ENCODE assay signal across 26 cellular contexts in genomic region chr3:7568526-7569184, GRCh38.
A peak's percentile ranks its signal among the peaks of the same experiment; 100 is the strongest.
DNase-seq lines count a peak whose midpoint lies in the region; ATAC-seq, FAIRE-seq and TF ChIP-seq lines count a peak whose summit lies in the region.
"Had no signal": no experiment of that assay in that cellular context is flagged by ENCODE, and none has a peak within 500 bp of the region (broad histone marks: within the 10 kb centered on the region; RNA-seq: fewer than 3 reads in every experiment).

No MANE protein-coding gene starts in this region.

- no peaks in the 10 kb centered on the region for H3K9me3 ChIP-seq in kidney (ENCODE audit: control insufficient read depth in 1 of 2, low read length in 2 of 2)
- H3K9me3 ChIP-seq: BE2C had no signal

- no peak for DNase-seq in stimulated activated naive CD8-positive, alpha-beta T cell treated with anti-CD3 and anti-CD28 coated beads, Interleukin-15, amount 100 ng/mL, for 72 hours
- no peak for DNase-seq in stimulated activated naive CD8-positive, alpha-beta T cell treated with anti-CD3 and anti-CD28 coated beads, Interleukin-15, Interleukin-2, amounts not matched to agents 100 U/mL and 50 U/mL, for 24 hours
- DNase-seq in kidney = peak; percentile 57
- no peak for DNase-seq in Kasumi-1 (lab: John Stamatoyannopoulos, UW)
- DNase-seq: 8988T; ACHN; BE2C; C1 segment of cervical spinal cord; CD4-positive, alpha-beta memory T cell; CD4-positive, CD25-positive, alpha-beta regulatory T cell; CD8-positive, alpha-beta memory T cell; COR-L47; DMS 273 treated with DMSO at 0.1 percent for 48 hours; DMS153; DMS53; DMS79; DND-41; EL; GDM1 had no signal

- no peak for TF ChIP-seq POLR2A in GM18505 (IDR thresholded peaks at IDR 0.05; ENCODE audit: borderline replicate concordance, extremely low read depth, insufficient read depth, insufficient read length)

- no peak overlapping the region for H3K27ac ChIP-seq in kidney (ENCODE audit: low read depth in 2 of 2, low read length in 2 of 2)
- H3K27ac ChIP-seq: BLaER1 had no signal

- no peak for TF ChIP-seq CTCF in kidney (IDR thresholded peaks at IDR 0.05; ENCODE audit: borderline replicate concordance, extremely low read depth, insufficient read depth)

- no peaks in the 10 kb centered on the region for H3K36me3 ChIP-seq in kidney (ENCODE audit: control insufficient read depth in 1 of 2, insufficient read depth in 2 of 2, low read length in 2 of 2)
- H3K36me3 ChIP-seq: BE2C, BLaER1 had no signal

- peaks cover 13 to 25% of the 10 kb centered on the region in 2 donors for H3K9me3 Mint-ChIP-seq in stimulated activated naive CD8-positive, alpha-beta T cell treated with anti-CD3 and anti-CD28 coated beads, Interleukin-15, amount 100 ng/mL, for 72 hours

- no peaks in the 10 kb centered on the region for H3K4me1 ChIP-seq in kidney (ENCODE audit: control insufficient read depth in 1 of 2, insufficient read depth in 1 of 2, low read depth in 1 of 2, low read length in 2 of 2)
- H3K4me1 ChIP-seq: BE2C, BLaER1 had no signal

- ATAC-seq in stimulated activated naive CD8-positive, alpha-beta T cell treated with anti-CD3 and anti-CD28 coated beads, Interleukin-15, amount 100 ng/mL, for 72 hours = peak; percentile 31
- ATAC-seq in stimulated activated naive CD8-positive, alpha-beta T cell treated with anti-CD3 and anti-CD28 coated beads, Interleukin-15, Interleukin-2, amounts not matched to agents 100 U/mL and 50 U/mL, for 24 hours = no peak
- ATAC-seq in GM18505 (IDR thresholded peaks at IDR 0.05; ENCODE audit: unreplicated experiment) = no peak
- ATAC-seq: GM12878 had no signal

- H3K4me3 ChIP-seq in kidney (ENCODE audit: low read length in 2 of 2) = no peak overlapping the region
- H3K4me3 ChIP-seq: BLaER1, GM12878 had no signal

- intact Hi-C loops in kidney (cut with DNase I) = no loop called here

- no peak for FAIRE-seq in kidney (lab: Jason Lieb, UNC)
- FAIRE-seq: A204.1, GM12878, GM12892, GM19239 had no signal

- peaks cover 7% of the 10 kb centered on the region for H3K27me3 Mint-ChIP-seq in stimulated activated naive CD8-positive, alpha-beta T cell treated with anti-CD3 and anti-CD28 coated beads, Interleukin-15, amount 100 ng/mL, for 72 hours
- H3K27me3 Mint-ChIP-seq: CD4-positive, CD25-positive, alpha-beta regulatory T cell; CD8-positive, alpha-beta memory T cell had no signal

- no peak overlapping the region for H3K4me3 Mint-ChIP-seq in stimulated activated naive CD8-positive, alpha-beta T cell treated with anti-CD3 and anti-CD28 coated beads, Interleukin-15, amount 100 ng/mL, for 72 hours
- H3K4me3 Mint-ChIP-seq: CD14-positive monocyte; CD4-positive, alpha-beta memory T cell; CD4-positive, CD25-positive, alpha-beta regulatory T cell; CD8-positive, alpha-beta memory T cell had no signal

- H3K27ac Mint-ChIP-seq in stimulated activated naive CD8-positive, alpha-beta T cell treated with anti-CD3 and anti-CD28 coated beads, Interleukin-15, amount 100 ng/mL, for 72 hours = no peak overlapping the region
- H3K27ac Mint-ChIP-seq: CD14-positive monocyte; CD4-positive, CD25-positive, alpha-beta regulatory T cell; CD8-positive, alpha-beta memory T cell had no signal

- no peak overlapping the region for H3K9ac ChIP-seq in kidney (ENCODE audit: low read length in 2 of 2)
- H3K9ac ChIP-seq: BLaER1 had no signal

- no peaks in the 10 kb centered on the region for H3K4me1 Mint-ChIP-seq in stimulated activated naive CD8-positive, alpha-beta T cell treated with anti-CD3 and anti-CD28 coated beads, Interleukin-15, amount 100 ng/mL, for 72 hours
- H3K4me1 Mint-ChIP-seq: CD14-positive monocyte; CD4-positive, alpha-beta memory T cell; CD4-positive, CD25-positive, alpha-beta regulatory T cell; CD8-positive, alpha-beta memory T cell had no signal
